ENCODE assay signal across 8 cellular contexts in genomic region chr11:65920035-65920802, GRCh38. TPM values are rescaled to one million over a fixed set of nuclear protein-coding genes. Genes with fewer than 3 reads are reported as not detected.
DNase-seq lines count a peak whose midpoint lies in the region; ATAC-seq and TF ChIP-seq lines count a peak whose summit lies in the region.

No MANE protein-coding gene starts in this region.

- peaks cover 26% of the 10 kb centered on the region for H3K36me3 Mint-ChIP-seq in nephron progenitor cell (ENCODE audit: low read depth)

- H3K4me3 ChIP-seq in dorsolateral prefrontal cortex: peak overlapping the region; percentile 70 to 100 (median 97)

- peak in 6 of 10 donors; percentile 33 to 74 (median 54) for DNase-seq in dorsolateral prefrontal cortex
- no peak for DNase-seq in nephron progenitor cell
- DNase-seq in dedifferentiated amniotic fluid mesenchymal stem cell (ENCODE audit: extremely low spot score): no peak
- no peak for DNase-seq in UCSD-AML1 (lab: John Stamatoyannopoulos, UW; ENCODE audit: unreplicated experiment)
- DNase-seq in NCI-H1092 treated with DMSO at 0.1 percent for 48 hours (lab: John Stamatoyannopoulos, UW): no peak

- no peaks in the 10 kb centered on the region for H3K9me3 ChIP-seq in KOPT-K1 (ENCODE audit: insufficient read depth, low read length, poor library complexity, severe bottlenecking)

- H3K4me1 Mint-ChIP-seq in nephron progenitor cell: peaks cover 24% of the 10 kb centered on the region

- H3K36me3 ChIP-seq in KOPT-K1 (ENCODE audit: insufficient read depth, low read length): peaks cover 41% of the 10 kb centered on the region

- no peaks in the 10 kb centered on the region for H3K27me3 Mint-ChIP-seq in nephron progenitor cell (ENCODE audit: low read depth, poor library complexity)

- H3K27ac ChIP-seq in KOPT-K1 (ENCODE audit: low read depth, low read length, poor library complexity, severe bottlenecking): peak overlapping the region; percentile 84
- H3K27ac ChIP-seq in dorsolateral prefrontal cortex: peak overlapping the region in 53 of 59 donors; percentile 2 to 97 (median 89)

- no peaks in the 10 kb centered on the region for H3K9me3 Mint-ChIP-seq in nephron progenitor cell

- ATAC-seq in GM18511 (IDR thresholded peaks at IDR 0.05; ENCODE audit: unreplicated experiment) (peak; percentile 20), HG02763 (IDR thresholded peaks at IDR 0.05; ENCODE audit: unreplicated experiment) (no peak)

- H3K27me3 ChIP-seq in dorsolateral prefrontal cortex: no peaks in the 10 kb centered on the region

- intact Hi-C loops in dorsolateral prefrontal cortex (cut with DNase I): no loop called here

- peak overlapping the region; percentile 88 for H3K4me3 Mint-ChIP-seq in nephron progenitor cell

- TF ChIP-seq CTCF in dorsolateral prefrontal cortex (IDR thresholded peaks at IDR 0.05 in 54 of 56, conservative IDR thresholded peaks at IDR 0.05 in 2 of 56; ENCODE audit: low read depth in 1 of 56, partially characterized antibody in 56 of 56) (no peak), nephron progenitor cell (IDR thresholded peaks at IDR 0.05) (no peak)

- no peak overlapping the region for H3K27ac Mint-ChIP-seq in nephron progenitor cell

RNA-seq across cellular contexts. Expression of gene DRAP1, which starts 1.0 kb away (rescaled TPM):
- 100 to 1,000 TPM in 49 of 120 experiments, 10 to 100 TPM in 71; 54.9 to 148 (median 96.3) TPM for total RNA-seq in dorsolateral prefrontal cortex

RNA-seq across cellular contexts. Expression of gene C11orf68, which starts 1.4 kb away (rescaled TPM):
- total RNA-seq in dorsolateral prefrontal cortex: 10 to 100 TPM; 53.5 to 95.7 (median 73.6) TPM

RNA-seq across cellular contexts. Expression of gene FOSL1, which starts 20.0 kb away (rescaled TPM):
- 1 to 10 TPM in 55 of 120 experiments, under 1 TPM in 41, not detected in 24; 0.30 to 6.6 (median 1.2) TPM for total RNA-seq in dorsolateral prefrontal cortex

RNA-seq across cellular contexts. Expression of gene TSGA10IP, which starts 25.1 kb away (rescaled TPM):
- under 1 TPM in 8 of 120 experiments, not detected in 112; 0.35 to 0.86 (median 0.52) TPM for total RNA-seq in dorsolateral prefrontal cortex

RNA-seq across cellular contexts. Expression of gene CCDC85B, which starts 29.7 kb away (rescaled TPM):
- 100 to 1,000 TPM in 4 of 120 experiments, 10 to 100 TPM in 116; 37.7 to 126 (median 71.6) TPM for total RNA-seq in dorsolateral prefrontal cortex

Comparison
In these comparisons a context has a peak if more than half of its experiments do, and no peak if none do; other contexts are left out.
1. DNase-seq: peak in dorsolateral prefrontal cortex (6 of 10); none in nephron progenitor cell (single experiment), dedifferentiated amniotic fluid mesenchymal stem cell (single experiment), UCSD-AML1 (single experiment) and NCI-H1092 treated with DMSO at 0.1 percent for 48 hours (single experiment).